In genomic region chr1:78078358-78078757, GRCh38 we compare ENCODE assay signal across 20 cellular contexts. TPM values are rescaled to one million over a fixed set of nuclear protein-coding genes. Genes with fewer than 3 reads are reported as not detected.
DNase-seq lines count a peak whose midpoint lies in the region; TF ChIP-seq lines count a peak whose summit lies in the region.
"Had no signal": no experiment of that assay in that cellular context is flagged by ENCODE, and none has a peak within 500 bp of the region (broad histone marks: within the 10 kb centered on the region; RNA-seq: fewer than 3 reads in every experiment).

No MANE protein-coding gene starts in this region.

- peaks cover 45% of the 10 kb centered on the region for H3K4me1 Mint-ChIP-seq in osteocyte (ENCODE audit: unreplicated experiment)

- no peaks in the 10 kb centered on the region for H3K9me3 ChIP-seq in adipocyte (ENCODE audit: control insufficient read depth, low read length)

- no peak for TF ChIP-seq CTCF in fibroblast of pulmonary artery (IDR thresholded peaks at IDR 0.05; ENCODE audit: low read length, missing control alignments)
- no peak for TF ChIP-seq CTCF in osteocyte (IDR thresholded peaks at IDR 0.05)

- DNase-seq in DMS53 (lab: John Stamatoyannopoulos, UW), result peak; percentile 13
- DNase-seq in DMS53 treated with DMSO at 0.1 percent for 48 hours (lab: John Stamatoyannopoulos, UW; ENCODE audit: unreplicated experiment), result no peak
- no peak for DNase-seq in adipocyte (ENCODE audit: low read depth)
- peak; percentile 11 for DNase-seq in fibroblast of pulmonary artery (ENCODE audit: low read depth)
- DNase-seq in osteocyte (ENCODE audit: extremely low spot score, unreplicated experiment), result no peak
- DNase-seq in DMS153 treated with DMSO at 0.1 percent for 48 hours (lab: John Stamatoyannopoulos, UW; ENCODE audit: unreplicated experiment), result no peak
- no peak for DNase-seq in stimulated activated CD8-positive, alpha-beta memory T cell treated with anti-CD3 and anti-CD28 coated beads, Interleukin-4, amount 100 ng/mL, for 48 hours
- no peak for DNase-seq in activated T-cell treated with anti-CD3 and anti-CD28 coated beads, Interleukin-2, amount 50 U/mL, for 1 hour
- DNase-seq: GF-D8, MV-4-11, NCI-H1417, NCI-H187, NCI-H2227 treated with DMSO at 0.1 percent for 48 hours, NCI-H524, NCI-H82, OCI-M1, SIG-M5 had no signal

- H3K9me3 Mint-ChIP-seq in osteocyte (ENCODE audit: unreplicated experiment), result no peaks in the 10 kb centered on the region

- H3K27me3 Mint-ChIP-seq in osteocyte (ENCODE audit: unreplicated experiment), result no peaks in the 10 kb centered on the region

- no peaks in the 10 kb centered on the region for H3K36me3 ChIP-seq in adipocyte (ENCODE audit: control insufficient read depth, insufficient read depth, low read length, severe bottlenecking)

- peaks cover 50% of the 10 kb centered on the region for H3K4me1 ChIP-seq in adipocyte (ENCODE audit: control insufficient read depth, insufficient read depth, low read length)

- no peaks in the 10 kb centered on the region for H3K27me3 ChIP-seq in adipocyte (replicated peaks; ENCODE audit: control insufficient read depth, insufficient read depth, low read length)

- H3K4me3 Mint-ChIP-seq in osteocyte (ENCODE audit: unreplicated experiment), result no peak overlapping the region
- H3K4me3 Mint-ChIP-seq: CD14-positive monocyte, GM23338 had no signal

- no peak overlapping the region for H3K4me3 ChIP-seq in adipocyte (ENCODE audit: low read length)
- no peak overlapping the region for H3K4me3 ChIP-seq in fibroblast of pulmonary artery (replicated peaks; ENCODE audit: low read depth, low read length)
- H3K4me3 ChIP-seq: GM23338 had no signal

- peak overlapping the region; percentile 74 for H3K9ac ChIP-seq in adipocyte (ENCODE audit: low read length)
- H3K9ac ChIP-seq: KMS-11 had no signal

- no peaks in the 10 kb centered on the region for H3K36me3 Mint-ChIP-seq in osteocyte (ENCODE audit: unreplicated experiment)
- H3K36me3 Mint-ChIP-seq: CD14-positive monocyte had no signal

- H3K27ac Mint-ChIP-seq in osteocyte (ENCODE audit: unreplicated experiment), result peak overlapping the region; percentile 45
- H3K27ac Mint-ChIP-seq: CD14-positive monocyte, GM23338 had no signal

RNA-seq across cellular contexts. Expression of gene GIPC2, which starts 32.6 kb away (rescaled TPM):
- total RNA-seq in osteocyte, result 0.08 TPM in 2 replicates

Comparison
In these comparisons a context has a peak if more than half of its experiments do, and no peak if none do; other contexts are left out.
1. DNase-seq: peak in DMS53 (single experiment) and fibroblast of pulmonary artery (single experiment); none in DMS53 treated with DMSO at 0.1 percent for 48 hours (single experiment), adipocyte (single experiment), osteocyte (single experiment), DMS153 treated with DMSO at 0.1 percent for 48 hours (single experiment), stimulated activated CD8-positive, alpha-beta memory T cell treated with anti-CD3 and anti-CD28 coated beads, Interleukin-4, amount 100 ng/mL, for 48 hours (single experiment) and activated T-cell treated with anti-CD3 and anti-CD28 coated beads, Interleukin-2, amount 50 U/mL, for 1 hour (single experiment).